In genomic region chr1:199847021-199847420, GRCh38 we compare ENCODE assay signal across 3 cellular contexts.
"Had no signal": no experiment of that assay in that cellular context is flagged by ENCODE, and none has a peak within 500 bp of the region (broad histone marks: within the 10 kb centered on the region; RNA-seq: fewer than 3 reads in every experiment).

No MANE protein-coding gene starts in this region.

- H3K4me3 ChIP-seq: GM12878 had no signal

- DNase-seq: GDM1, GF-D8 had no signal
